In genomic region chr6:31883699-31884098, GRCh38 we compare ENCODE assay signal across 3 cellular contexts.
A peak's percentile ranks its signal among the peaks of the same experiment; 100 is the strongest.
TF ChIP-seq lines count a peak whose summit lies in the region.

No MANE protein-coding gene starts in this region.

TF ChIP-seq in SK-N-SH, 30 proteins besides CTCF, POLR2A, EP300 and RAD21:
- TF ChIP-seq IRF3 (IDR thresholded peaks at IDR 0.05; ENCODE audit: low read depth, low read length) (no peak), RXRA (IDR thresholded peaks at IDR 0.05; ENCODE audit: borderline replicate concordance, low read depth) (no peak), ELF1 (IDR thresholded peaks at IDR 0.05) (no peak), JUND (IDR thresholded peaks at IDR 0.05) (no peak), FOSL2 (IDR thresholded peaks at IDR 0.05; ENCODE audit: borderline replicate concordance, low read depth) (no peak), MAX (IDR thresholded peaks at IDR 0.05; ENCODE audit: low read depth) (no peak), POLR2AphosphoS5 (IDR thresholded peaks at IDR 0.05; ENCODE audit: low read depth, low read length) (no peak), NRF1 (IDR thresholded peaks at IDR 0.05; ENCODE audit: low read depth, low read length) (no peak)

TF ChIP-seq in SK-N-SH treated with all-trans-retinoic acid at 6 μM for 48 hours, 23 proteins besides CTCF, POLR2A, EP300 and RAD21:
- TF ChIP-seq TOX (CRISPR knock-in tag; IDR thresholded peaks at IDR 0.05; ENCODE audit: borderline replicate concordance) (no peak), ZNF70 (CRISPR knock-in tag; IDR thresholded peaks at IDR 0.05) (no peak), ARNTL (CRISPR knock-in tag; IDR thresholded peaks at IDR 0.05; ENCODE audit: borderline replicate concordance, low read depth) (no peak), PATZ1 (CRISPR knock-in tag; IDR thresholded peaks at IDR 0.05; ENCODE audit: borderline replicate concordance) (no peak), ESRRG (CRISPR knock-in tag; IDR thresholded peaks at IDR 0.05) (no peak), GLIS3 (CRISPR knock-in tag; IDR thresholded peaks at IDR 0.05) (no peak), ZFP30 (CRISPR knock-in tag; IDR thresholded peaks at IDR 0.05) (no peak), ZNF8 (CRISPR knock-in tag; IDR thresholded peaks at IDR 0.05) (no peak), SNAI2 (CRISPR knock-in tag; IDR thresholded peaks at IDR 0.05) (no peak), OSR1 (CRISPR knock-in tag; IDR thresholded peaks at IDR 0.05) (no peak), RARB (CRISPR knock-in tag; IDR thresholded peaks at IDR 0.05) (no peak), ISL1 (CRISPR knock-in tag; IDR thresholded peaks at IDR 0.05) (no peak), CREB5 (CRISPR knock-in tag; IDR thresholded peaks at IDR 0.05; ENCODE audit: low read depth) (no peak), ZNF565 (CRISPR knock-in tag; conservative IDR thresholded peaks at IDR 0.05; ENCODE audit: low read depth) (no peak), POU6F1 (CRISPR knock-in tag; IDR thresholded peaks at IDR 0.05; ENCODE audit: borderline replicate concordance, low read depth) (no peak), CSDC2 (CRISPR knock-in tag; IDR thresholded peaks at IDR 0.05) (no peak), ZFP3 (CRISPR knock-in tag; IDR thresholded peaks at IDR 0.05) (no peak), CSRNP3 (CRISPR knock-in tag; IDR thresholded peaks at IDR 0.05) (no peak), BACH2 (CRISPR knock-in tag; IDR thresholded peaks at IDR 0.05; ENCODE audit: borderline replicate concordance) (no peak), ZC3H10 (CRISPR knock-in tag; IDR thresholded peaks at IDR 0.05) (no peak)

TF ChIP-seq in K562, 482 proteins besides CTCF, POLR2A, EP300 and RAD21:
- TF ChIP-seq LEF1 (IDR thresholded peaks at IDR 0.05) (no peak), RBFOX2 (IDR thresholded peaks at IDR 0.05; ENCODE audit: low read depth, low read length) (0 out of 2 replicates have a peak, but pooled peaks have one; percentile 6)
